In the genomic region with DNA sequence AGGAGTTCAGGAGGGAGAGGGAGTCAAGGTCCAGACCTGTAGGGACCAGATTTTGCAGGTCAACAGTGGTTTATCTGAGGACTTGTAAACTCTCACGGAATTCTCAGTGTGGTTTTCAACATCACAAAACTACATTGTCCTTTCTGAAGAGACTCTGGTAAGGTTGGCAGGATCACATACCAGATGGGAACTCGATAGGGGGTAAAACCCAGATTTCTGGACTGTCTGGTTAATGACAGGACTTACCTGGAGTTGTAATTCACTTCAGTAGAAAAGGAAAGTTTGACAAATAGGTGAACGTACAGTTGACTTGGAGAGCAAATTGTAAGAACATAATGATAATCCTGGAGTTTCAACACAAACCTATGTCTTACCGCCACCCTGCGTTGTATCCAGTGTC, we compare ENCODE assay signal across 19 cellular contexts. TPM values are rescaled to one million over a fixed set of nuclear protein-coding genes. Genes with fewer than 3 reads are reported as not detected.
DNase-seq lines count a peak whose midpoint lies in the region; ATAC-seq, FAIRE-seq and TF ChIP-seq lines count a peak whose summit lies in the region.
"Had no signal": no experiment of that assay in that cellular context is flagged by ENCODE, and none has a peak within 500 bp of the region (broad histone marks: within the 10 kb centered on the region; RNA-seq: fewer than 3 reads in every experiment).

No MANE protein-coding gene starts in this region.

- H3K9me3 ChIP-seq in astrocyte (ENCODE audit: insufficient read depth, low read depth, low read length) = no peaks in the 10 kb centered on the region
- H3K9me3 ChIP-seq in breast epithelium = no peaks in the 10 kb centered on the region

- H3K36me3 ChIP-seq in astrocyte (ENCODE audit: insufficient read depth, low read length) (no peaks in the 10 kb centered on the region), breast epithelium (no peaks in the 10 kb centered on the region)

- H3K27me3 Mint-ChIP-seq in stimulated activated naive CD8-positive, alpha-beta T cell treated with anti-CD3 and anti-CD28 coated beads, Interleukin-15, Interleukin-2, amounts not matched to agents 100 ng/mL and 50 ng/mL, for 24 hours = no peaks in the 10 kb centered on the region
- peaks cover 21% of the 10 kb centered on the region for H3K27me3 Mint-ChIP-seq in astrocyte (ENCODE audit: low read depth, unreplicated experiment)
- no peaks in the 10 kb centered on the region for H3K27me3 Mint-ChIP-seq in nephron progenitor cell (ENCODE audit: low read depth, poor library complexity)

- TF ChIP-seq CTCF in astrocyte (IDR thresholded peaks at IDR 0.05; ENCODE audit: insufficient read depth, low read depth, low read length) (no peak), nephron progenitor cell (IDR thresholded peaks at IDR 0.05) (no peak), breast epithelium (IDR thresholded peaks at IDR 0.05) (no peak)

- H2AFZ ChIP-seq in astrocyte (ENCODE audit: low read depth, low read length) = no peak overlapping the region
- H2AFZ ChIP-seq: GM23248 had no signal

- H4K20me1 ChIP-seq in astrocyte (ENCODE audit: insufficient read depth, low read length) = no peaks in the 10 kb centered on the region

- peak; percentile 9 for FAIRE-seq in astrocyte (lab: Jason Lieb, UNC)
- FAIRE-seq: D721Med, GM12878, GM18507, H54 had no signal

- no peaks in the 10 kb centered on the region for H3K9me3 Mint-ChIP-seq in stimulated activated naive CD8-positive, alpha-beta T cell treated with anti-CD3 and anti-CD28 coated beads, Interleukin-15, Interleukin-2, amounts not matched to agents 100 ng/mL and 50 ng/mL, for 24 hours
- H3K9me3 Mint-ChIP-seq in astrocyte (ENCODE audit: unreplicated experiment) = no peaks in the 10 kb centered on the region
- H3K9me3 Mint-ChIP-seq in nephron progenitor cell = no peaks in the 10 kb centered on the region
- H3K9me3 Mint-ChIP-seq: CD8-positive, alpha-beta T cell had no signal

- peaks cover 69% of the 10 kb centered on the region for H3K36me3 Mint-ChIP-seq in stimulated activated naive CD8-positive, alpha-beta T cell treated with anti-CD3 and anti-CD28 coated beads, Interleukin-15, Interleukin-2, amounts not matched to agents 100 ng/mL and 50 ng/mL, for 24 hours (ENCODE audit: low read depth)
- no peaks in the 10 kb centered on the region for H3K36me3 Mint-ChIP-seq in astrocyte (ENCODE audit: low read depth, unreplicated experiment)
- peaks cover 64% of the 10 kb centered on the region for H3K36me3 Mint-ChIP-seq in nephron progenitor cell (ENCODE audit: low read depth)

- H3K79me2 ChIP-seq in astrocyte (ENCODE audit: insufficient read depth, low read length) = no peaks in the 10 kb centered on the region

- peak overlapping the region; percentile 3 for H3K27ac Mint-ChIP-seq in stimulated activated naive CD8-positive, alpha-beta T cell treated with anti-CD3 and anti-CD28 coated beads, Interleukin-15, Interleukin-2, amounts not matched to agents 100 ng/mL and 50 ng/mL, for 24 hours
- H3K27ac Mint-ChIP-seq in astrocyte (ENCODE audit: unreplicated experiment) = no peak overlapping the region
- H3K27ac Mint-ChIP-seq in nephron progenitor cell = peak overlapping the region; percentile 91
- H3K27ac Mint-ChIP-seq: CD8-positive, alpha-beta T cell had no signal

- intact Hi-C loops in breast epithelium (cut with DNase I; ENCODE audit: low total_unique reads) = no loop called here

- no peak overlapping the region for H3K9ac ChIP-seq in astrocyte (ENCODE audit: low read length)
- H3K9ac ChIP-seq: GM23248 had no signal

- H3K4me3 ChIP-seq in astrocyte (ENCODE audit: insufficient read depth, low read depth, low read length) (no peak overlapping the region), breast epithelium (no peak overlapping the region)
- H3K4me3 ChIP-seq: GM12878, GM23248 had no signal

- H3K4me1 ChIP-seq in astrocyte (ENCODE audit: insufficient read depth, low read length) (peaks cover 4% of the 10 kb centered on the region), breast epithelium (no peaks in the 10 kb centered on the region)

- no peak for ATAC-seq in stimulated activated naive CD8-positive, alpha-beta T cell treated with anti-CD3 and anti-CD28 coated beads, Interleukin-15, Interleukin-2, amounts not matched to agents 100 U/mL and 50 U/mL, for 24 hours
- ATAC-seq: CD8-positive, alpha-beta T cell; GM12878; HCT116 had no signal

- DNase-seq in stimulated activated naive CD8-positive, alpha-beta T cell treated with anti-CD3 and anti-CD28 coated beads, Interleukin-15, Interleukin-2, amounts not matched to agents 100 U/mL and 50 U/mL, for 24 hours = no peak
- DNase-seq in astrocyte (ENCODE audit: low read depth) (no peak), nephron progenitor cell (no peak), breast epithelium (ENCODE audit: low spot score in 2 of 2) (no peak), DMS53 treated with DMSO at 0.1 percent for 48 hours (lab: John Stamatoyannopoulos, UW; ENCODE audit: unreplicated experiment) (no peak), DMS79 treated with DMSO at 0.1 percent for 48 hours (lab: John Stamatoyannopoulos, UW) (no peak)
- DNase-seq: ACHN; CD8-positive, alpha-beta T cell; COR-L47; DMS153; GM23248; IMR-90; KBM-7 had no signal

- H3K27me3 ChIP-seq in astrocyte (ENCODE audit: insufficient read depth, low read length) (peaks cover 7% of the 10 kb centered on the region), breast epithelium (no peaks in the 10 kb centered on the region)

- peaks cover 54% of the 10 kb centered on the region for H3K4me1 Mint-ChIP-seq in stimulated activated naive CD8-positive, alpha-beta T cell treated with anti-CD3 and anti-CD28 coated beads, Interleukin-15, Interleukin-2, amounts not matched to agents 100 ng/mL and 50 ng/mL, for 24 hours (ENCODE audit: low read depth)
- H3K4me1 Mint-ChIP-seq in astrocyte (ENCODE audit: low read depth, unreplicated experiment) = no peaks in the 10 kb centered on the region
- peaks cover 85% of the 10 kb centered on the region for H3K4me1 Mint-ChIP-seq in nephron progenitor cell

- H3K4me2 ChIP-seq in astrocyte (ENCODE audit: low read length) = no peak overlapping the region

- H3K4me3 Mint-ChIP-seq in stimulated activated naive CD8-positive, alpha-beta T cell treated with anti-CD3 and anti-CD28 coated beads, Interleukin-15, Interleukin-2, amounts not matched to agents 100 ng/mL and 50 ng/mL, for 24 hours = no peak overlapping the region
- no peak overlapping the region for H3K4me3 Mint-ChIP-seq in astrocyte (ENCODE audit: unreplicated experiment)
- peak overlapping the region; percentile 73 for H3K4me3 Mint-ChIP-seq in nephron progenitor cell
- H3K4me3 Mint-ChIP-seq: CD8-positive, alpha-beta T cell had no signal

- no peak overlapping the region for H3K27ac ChIP-seq in astrocyte (ENCODE audit: low read depth, low read length)
- no peak overlapping the region for H3K27ac ChIP-seq in breast epithelium
- H3K27ac ChIP-seq: GM23248 had no signal

- no peak for TF ChIP-seq POLR2A in breast epithelium (IDR thresholded peaks at IDR 0.05)

RNA-seq across cellular contexts. Expression of gene ITPR1, which starts 5.3 kb away (rescaled TPM):
- total RNA-seq in astrocyte = 6.7 and 9.0 TPM in 2 replicates
- 100 to 1,000 TPM in 2 of 3 donors, 10 to 100 TPM in 1; 53.8 to 227 (median 174) TPM for total RNA-seq in breast epithelium

RNA-seq across cellular contexts. Expression of gene SUMF1, which starts 31.4 kb away (rescaled TPM):
- 17.4 and 22.2 TPM in 2 replicates for total RNA-seq in astrocyte
- 10 to 100 TPM; 84.2 to 87.1 (median 84.9) TPM for total RNA-seq in breast epithelium
